Comparison of ENCODE assay signal across 30 cellular contexts in genomic region chr9:133439337-133439736, GRCh38. TPM values are rescaled to one million over a fixed set of nuclear protein-coding genes. Genes with fewer than 3 reads are reported as not detected.
DNase-seq lines count a peak whose midpoint lies in the region; ATAC-seq lines count a peak whose summit lies in the region.
"Had no signal": no experiment of that assay in that cellular context is flagged by ENCODE, and none has a peak within 500 bp of the region (broad histone marks: within the 10 kb centered on the region; RNA-seq: fewer than 3 reads in every experiment).

No MANE protein-coding gene starts in this region.

- H3K36me3 Mint-ChIP-seq in activated naive CD4-positive, alpha-beta T cell treated with anti-CD3 and anti-CD28 coated beads for 36 hours (ENCODE audit: low read depth): no peaks in the 10 kb centered on the region
- no peaks in the 10 kb centered on the region for H3K36me3 Mint-ChIP-seq in activated T-helper 17 cell treated with anti-CD3 and anti-CD28 coated beads, Interleukin-2, amount 50 U/mL, for 72 hours (ENCODE audit: low read depth)
- no peaks in the 10 kb centered on the region for H3K36me3 Mint-ChIP-seq in effector memory CD8-positive, alpha-beta T cell (ENCODE audit: insufficient read depth)
- H3K36me3 Mint-ChIP-seq: CD14-positive monocyte; CD8-positive, alpha-beta memory T cell had no signal

- intact Hi-C loops in activated naive CD4-positive, alpha-beta T cell treated with anti-CD3 and anti-CD28 coated beads for 36 hours (cut with micrococcal nuclease): no loop called here

- no peaks in the 10 kb centered on the region for H3K27me3 Mint-ChIP-seq in activated naive CD4-positive, alpha-beta T cell treated with anti-CD3 and anti-CD28 coated beads for 36 hours (ENCODE audit: low read depth)
- no peaks in the 10 kb centered on the region for H3K27me3 Mint-ChIP-seq in activated T-helper 17 cell treated with anti-CD3 and anti-CD28 coated beads, Interleukin-2, amount 50 U/mL, for 72 hours
- H3K27me3 Mint-ChIP-seq in effector memory CD8-positive, alpha-beta T cell: no peaks in the 10 kb centered on the region
- no peaks in the 10 kb centered on the region for H3K27me3 Mint-ChIP-seq in stimulated activated naive CD8-positive, alpha-beta T cell treated with anti-CD3 and anti-CD28 coated beads, Interleukin-15, amount 100 ng/mL, for 72 hours

- CTCF ChIA-PET in activated naive CD4-positive, alpha-beta T cell treated with anti-CD3 and anti-CD28 coated beads for 36 hours (lab: Charles Lee): interaction anchor here (0.6 kb wide), 1 partner anchor 1814 kb away, joined by 3 read pairs; no protein-coding TSS in a partner anchor

- no peak overlapping the region for H3K27ac Mint-ChIP-seq in activated naive CD4-positive, alpha-beta T cell treated with anti-CD3 and anti-CD28 coated beads for 36 hours
- no peak overlapping the region for H3K27ac Mint-ChIP-seq in activated T-helper 17 cell treated with anti-CD3 and anti-CD28 coated beads, Interleukin-2, amount 50 U/mL, for 72 hours
- no peak overlapping the region for H3K27ac Mint-ChIP-seq in effector memory CD8-positive, alpha-beta T cell
- H3K27ac Mint-ChIP-seq in stimulated activated naive CD8-positive, alpha-beta T cell treated with anti-CD3 and anti-CD28 coated beads, Interleukin-15, amount 100 ng/mL, for 72 hours: no peak overlapping the region
- H3K27ac Mint-ChIP-seq: CD8-positive, alpha-beta memory T cell; GM23338; H9 had no signal

- H3K4me3 Mint-ChIP-seq in activated naive CD4-positive, alpha-beta T cell treated with anti-CD3 and anti-CD28 coated beads for 36 hours: no peak overlapping the region
- H3K4me3 Mint-ChIP-seq in activated T-helper 17 cell treated with anti-CD3 and anti-CD28 coated beads, Interleukin-2, amount 50 U/mL, for 72 hours: no peak overlapping the region
- no peak overlapping the region for H3K4me3 Mint-ChIP-seq in effector memory CD8-positive, alpha-beta T cell
- no peak overlapping the region for H3K4me3 Mint-ChIP-seq in stimulated activated naive CD8-positive, alpha-beta T cell treated with anti-CD3 and anti-CD28 coated beads, Interleukin-15, amount 100 ng/mL, for 72 hours
- H3K4me3 Mint-ChIP-seq: CD14-positive monocyte; CD8-positive, alpha-beta memory T cell; GM23338; H9 had no signal

- peak; percentile 50 for ATAC-seq in activated T-helper 17 cell treated with anti-CD3 and anti-CD28 coated beads, Interleukin-2, amount 50 U/mL, for 72 hours (replicated peaks)
- peak; percentile 22 for ATAC-seq in effector memory CD8-positive, alpha-beta T cell (replicated peaks)
- ATAC-seq in stimulated activated naive CD8-positive, alpha-beta T cell treated with anti-CD3 and anti-CD28 coated beads, Interleukin-15, amount 100 ng/mL, for 72 hours: peak; percentile 77
- ATAC-seq: A549, GM23338, K562, PC-3 had no signal

- H3K4me1 Mint-ChIP-seq in activated naive CD4-positive, alpha-beta T cell treated with anti-CD3 and anti-CD28 coated beads for 36 hours (ENCODE audit: low read depth): no peaks in the 10 kb centered on the region
- no peaks in the 10 kb centered on the region for H3K4me1 Mint-ChIP-seq in activated T-helper 17 cell treated with anti-CD3 and anti-CD28 coated beads, Interleukin-2, amount 50 U/mL, for 72 hours
- peaks cover 0 to 2% of the 10 kb centered on the region in 2 donors for H3K4me1 Mint-ChIP-seq in effector memory CD8-positive, alpha-beta T cell (ENCODE audit: low read depth in 2 of 2)
- peaks cover 7% of the 10 kb centered on the region for H3K4me1 Mint-ChIP-seq in stimulated activated naive CD8-positive, alpha-beta T cell treated with anti-CD3 and anti-CD28 coated beads, Interleukin-15, amount 100 ng/mL, for 72 hours
- H3K4me1 Mint-ChIP-seq: CD14-positive monocyte; CD8-positive, alpha-beta memory T cell; GM23338; H9 had no signal

- DNase-seq in activated naive CD4-positive, alpha-beta T cell treated with anti-CD3 and anti-CD28 coated beads for 36 hours: peak; percentile 21
- no peak for DNase-seq in activated naive CD4-positive, alpha-beta T cell treated with Interleukin-2 at 50 U/mL for 16 hours
- DNase-seq in effector memory CD8-positive, alpha-beta T cell: no peak
- no peak for DNase-seq in stimulated activated naive CD8-positive, alpha-beta T cell treated with anti-CD3 and anti-CD28 coated beads, Interleukin-15, amount 100 ng/mL, for 72 hours
- no peak for DNase-seq in T1000 (lab: John Stamatoyannopoulos, UW)
- no peak for DNase-seq in SIG-M5 treated with dmso at 0.1 percent for 504 hours (lab: John Stamatoyannopoulos, UW; ENCODE audit: unreplicated experiment)
- DNase-seq: AML-193; CD8-positive, alpha-beta memory T cell; DMS 273 treated with DMSO at 0.1 percent for 48 hours; DMS79; EL; GDM1; H9; Kasumi-1; NCI-H1092 treated with DMSO at 0.1 percent for 48 hours; NCI-H1436; NCI-H187; NCI-H2081 treated with DMSO at 0.1 percent for 48 hours; NCI-H2171; NCI-H226; NCI-H510A treated with DMSO at 0.1 percent for 48 hours; NCI-H748 treated with DMSO at 0.1 percent for 48 hours; NK-92 treated with Interleukin-12 subunit alpha and Interleukin-12 subunit beta, amount 100 ng/mL, for 24 hours; PC-3; SJCRH30 had no signal

- H3K9me3 Mint-ChIP-seq in activated naive CD4-positive, alpha-beta T cell treated with anti-CD3 and anti-CD28 coated beads for 36 hours: no peaks in the 10 kb centered on the region
- no peaks in the 10 kb centered on the region for H3K9me3 Mint-ChIP-seq in activated T-helper 17 cell treated with anti-CD3 and anti-CD28 coated beads, Interleukin-2, amount 50 U/mL, for 72 hours
- H3K9me3 Mint-ChIP-seq in effector memory CD8-positive, alpha-beta T cell: no peaks in the 10 kb centered on the region
- H3K9me3 Mint-ChIP-seq in stimulated activated naive CD8-positive, alpha-beta T cell treated with anti-CD3 and anti-CD28 coated beads, Interleukin-15, amount 100 ng/mL, for 72 hours: no peaks in the 10 kb centered on the region
- H3K9me3 Mint-ChIP-seq: CD8-positive, alpha-beta memory T cell; GM23338; H9 had no signal

RNA-seq across cellular contexts. Expression of gene ADAMTS13, which starts 17.2 kb away (rescaled TPM):
- 1 to 10 TPM; 3.0 to 3.2 TPM for total RNA-seq in activated naive CD4-positive, alpha-beta T cell treated with anti-CD3 and anti-CD28 coated beads for 36 hours
- 1 to 10 TPM; 1.2 to 3.9 TPM for total RNA-seq in activated T-helper 17 cell treated with anti-CD3 and anti-CD28 coated beads, Interleukin-2, amount 50 U/mL, for 72 hours

RNA-seq across cellular contexts. Expression of gene CACFD1, which starts 20.4 kb away (rescaled TPM):
- total RNA-seq in activated naive CD4-positive, alpha-beta T cell treated with anti-CD3 and anti-CD28 coated beads for 36 hours: under 1 TPM; 0.35 to 0.45 TPM
- 1 to 10 TPM in 1 of 2 donors, under 1 TPM in 1; 0.41 to 3.0 TPM for total RNA-seq in activated T-helper 17 cell treated with anti-CD3 and anti-CD28 coated beads, Interleukin-2, amount 50 U/mL, for 72 hours

RNA-seq across cellular contexts. Expression of gene REXO4, which starts 21.5 kb away (rescaled TPM):
- total RNA-seq in activated naive CD4-positive, alpha-beta T cell treated with anti-CD3 and anti-CD28 coated beads for 36 hours: 10 to 100 TPM; 22.5 to 27.0 TPM
- total RNA-seq in activated T-helper 17 cell treated with anti-CD3 and anti-CD28 coated beads, Interleukin-2, amount 50 U/mL, for 72 hours: 10 to 100 TPM; 26.1 to 36.5 TPM

RNA-seq across cellular contexts. Expression of gene SLC2A6, which starts 39.6 kb away (rescaled TPM):
- under 1 TPM; 0.62 to 0.83 TPM for total RNA-seq in activated naive CD4-positive, alpha-beta T cell treated with anti-CD3 and anti-CD28 coated beads for 36 hours
- total RNA-seq in activated T-helper 17 cell treated with anti-CD3 and anti-CD28 coated beads, Interleukin-2, amount 50 U/mL, for 72 hours: 1 to 10 TPM; 1.2 to 1.4 TPM

Comparison
In these comparisons a context has a peak if more than half of its experiments do, and no peak if none do; other contexts are left out.
1. ATAC-seq: peak in every context shown above with its lines; median percentile 77 in stimulated activated naive CD8-positive, alpha-beta T cell treated with anti-CD3 and anti-CD28 coated beads, Interleukin-15, amount 100 ng/mL, for 72 hours; 50 in activated T-helper 17 cell treated with anti-CD3 and anti-CD28 coated beads, Interleukin-2, amount 50 U/mL, for 72 hours; 22 in effector memory CD8-positive, alpha-beta T cell.